In genomic region chr10:62402503-62402902, GRCh38 we compare ENCODE assay signal across 22 cellular contexts. TPM values are rescaled to one million over a fixed set of nuclear protein-coding genes. Genes with fewer than 3 reads are reported as not detected.
A peak's percentile ranks its signal among the peaks of the same experiment; 100 is the strongest.
DNase-seq lines count a peak whose midpoint lies in the region; ATAC-seq and TF ChIP-seq lines count a peak whose summit lies in the region.
"Had no signal": no experiment of that assay in that cellular context is flagged by ENCODE, and none has a peak within 500 bp of the region (broad histone marks: within the 10 kb centered on the region; RNA-seq: fewer than 3 reads in every experiment).

No MANE protein-coding gene starts in this region.

- TF ChIP-seq RAD21 in IMR-90 (IDR thresholded peaks at IDR 0.05; ENCODE audit: low read length), result no peak

- H3K4me3 Mint-ChIP-seq in activated CD8-positive, alpha-beta memory T cell treated with anti-CD3 and anti-CD28 coated beads, Interleukin-2, amount 10 ng/mL, durations not matched to agents 7 days and 5 days, result no peak overlapping the region
- H3K4me3 Mint-ChIP-seq: CD14-positive monocyte; CD4-positive, alpha-beta T cell; CD8-positive, alpha-beta memory T cell; GM23338; H9; HFFc6 had no signal

- intact Hi-C loops in IMR-90 (cut with micrococcal nuclease), result no loop called here

- no peaks in the 10 kb centered on the region for H4K20me1 ChIP-seq in IMR-90 (ENCODE audit: insufficient read depth, low read length)
- H4K20me1 ChIP-seq: BLaER1 treated with 17β-estradiol and CSF1 and Interleukin-3, amounts not matched to agents 10 nM and 100 nM had no signal

- DNase-seq in EH (ENCODE audit: low read depth) (peak; percentile 16), IMR-90 (peak; percentile 32), fibroblast of mammary gland (ENCODE audit: low read depth) (peak; percentile 30), superior temporal gyrus (ENCODE audit: extremely low spot score) (peak; percentile 63), A172 (ENCODE audit: low spot score) (no peak), HK-2 (ENCODE audit: unreplicated experiment) (no peak)
- no peak for DNase-seq in activated CD8-positive, alpha-beta memory T cell treated with anti-CD3 and anti-CD28 coated beads, Interleukin-2, amount 10 ng/mL, durations not matched to agents 7 days and 5 days
- DNase-seq: ACHN; AML-193; BE2C; CD4-positive, alpha-beta T cell; CD8-positive, alpha-beta memory T cell; DMS 273 treated with DMSO at 0.1 percent for 48 hours; DMS53; DMS79 treated with DMSO at 0.1 percent for 48 hours; H9; HFFc6 had no signal

- TF ChIP-seq CTCF in IMR-90 (conservative IDR thresholded peaks at IDR 0.05; ENCODE audit: low read depth, low read length) (no peak), fibroblast of mammary gland (conservative IDR thresholded peaks at IDR 0.05; ENCODE audit: control insufficient read depth, insufficient read depth, low read depth, low read length) (no peak)

- POLR2A ChIA-PET in IMR-90 (lab: Charles Lee; ENCODE audit: unreplicated experiment), result interaction anchor here (0.6 kb wide), 1 partner anchor 320 kb away, joined by 5 read pairs; no protein-coding TSS in a partner anchor

- no peak overlapping the region for H3K4me3 ChIP-seq in IMR-90 (ENCODE audit: insufficient read depth, low read depth, low read length)
- no peak overlapping the region for H3K4me3 ChIP-seq in fibroblast of mammary gland (ENCODE audit: control insufficient read depth, low read depth, low read length)
- H3K4me3 ChIP-seq: A549; BLaER1 treated with 17β-estradiol and CSF1 and Interleukin-3, amounts not matched to agents 10 nM and 100 nM; GM23338 had no signal

- no peaks in the 10 kb centered on the region for H3K4me1 Mint-ChIP-seq in activated CD8-positive, alpha-beta memory T cell treated with anti-CD3 and anti-CD28 coated beads, Interleukin-2, amount 10 ng/mL, durations not matched to agents 7 days and 5 days
- H3K4me1 Mint-ChIP-seq: CD14-positive monocyte; CD8-positive, alpha-beta memory T cell; GM23338; H9 had no signal

- H3K4ac ChIP-seq in IMR-90 (ENCODE audit: low read depth, low read length), result no peak overlapping the region

- H3K79me1 ChIP-seq in IMR-90 (ENCODE audit: low read depth in 1 of 2, low read length in 2 of 2), result no peaks in the 10 kb centered on the region

- ATAC-seq in IMR-90 (ENCODE audit: low read depth), result peak; percentile 44; the same call in 1 of the 2 replicates
- ATAC-seq in activated CD8-positive, alpha-beta memory T cell treated with anti-CD3 and anti-CD28 coated beads, Interleukin-2, amount 10 ng/mL, durations not matched to agents 7 days and 5 days, result no peak
- ATAC-seq: A549, GM23338 had no signal

- no peak overlapping the region for H4K5ac ChIP-seq in IMR-90 (ENCODE audit: low read depth, low read length)

- no peak overlapping the region for H3K9ac ChIP-seq in IMR-90 (ENCODE audit: low read depth, low read length)
- H3K9ac ChIP-seq: BLaER1 treated with 17β-estradiol and CSF1 and Interleukin-3, amounts not matched to agents 10 nM and 100 nM had no signal

- no peak overlapping the region for H3K18ac ChIP-seq in IMR-90 (ENCODE audit: low read depth, low read length)

- no peak overlapping the region for H3K23ac ChIP-seq in IMR-90 (ENCODE audit: low read depth, low read length)

- H4K8ac ChIP-seq in IMR-90 (ENCODE audit: low read depth in 2 of 2, low read length in 2 of 2), result no peak overlapping the region

- no peak overlapping the region for H3K14ac ChIP-seq in IMR-90 (replicated peaks; ENCODE audit: low read depth, low read length)

- BruUV-seq in IMR-90 (replicated peaks; lab: Mats Ljungman, UMichigan), result no TSS peak

- no peak overlapping the region for H3K4me2 ChIP-seq in IMR-90 (ENCODE audit: low read depth, low read length)
- H3K4me2 ChIP-seq: A549; BLaER1 treated with 17β-estradiol and CSF1 and Interleukin-3, amounts not matched to agents 10 nM and 100 nM; GM23338 had no signal

- TF ChIP-seq POLR2A in IMR-90 (IDR thresholded peaks at IDR 0.05; ENCODE audit: low read depth, low read length), result no peak

- H3K36me3 Mint-ChIP-seq in activated CD8-positive, alpha-beta memory T cell treated with anti-CD3 and anti-CD28 coated beads, Interleukin-2, amount 10 ng/mL, durations not matched to agents 7 days and 5 days, result peaks cover 2% of the 10 kb centered on the region
- H3K36me3 Mint-ChIP-seq: CD14-positive monocyte had no signal

- H3K4me1 ChIP-seq in IMR-90 (ENCODE audit: control insufficient read depth, insufficient read depth, low read length), result peaks cover 2% of the 10 kb centered on the region; the same call in 1 of the 2 replicates
- H3K4me1 ChIP-seq: A549, BE2C had no signal

- H4K91ac ChIP-seq in IMR-90 (ENCODE audit: insufficient read depth, low read depth, low read length), result no peak overlapping the region

- no peaks in the 10 kb centered on the region; the same call in 1 of the 2 replicates for H3K27me3 ChIP-seq in IMR-90 (ENCODE audit: control insufficient read depth, insufficient read depth, low read length)
- H3K27me3 ChIP-seq: BE2C; BLaER1 treated with 17β-estradiol and CSF1 and Interleukin-3, amounts not matched to agents 10 nM and 100 nM had no signal

- dilution Hi-C loops in IMR-90 (cut with HindIII; ENCODE audit: low sequenced_read_pairs, unreplicated experiment), result no loop called here

- CTCF ChIA-PET in IMR-90 (lab: Yijun Ruan, JAX), result no interaction called here
- CTCF ChIA-PET in activated CD8-positive, alpha-beta memory T cell treated with anti-CD3 and anti-CD28 coated beads, Interleukin-2, amount 10 ng/mL, durations not matched to agents 7 days and 5 days (lab: Charles Lee), result no interaction called here

- no peaks in the 10 kb centered on the region for H3K9me1 ChIP-seq in IMR-90 (ENCODE audit: insufficient read depth, low read length)

- H2BK15ac ChIP-seq in IMR-90 (ENCODE audit: low read depth, low read length), result no peak overlapping the region

- peaks cover 4% of the 10 kb centered on the region for H3K9me3 Mint-ChIP-seq in activated CD8-positive, alpha-beta memory T cell treated with anti-CD3 and anti-CD28 coated beads, Interleukin-2, amount 10 ng/mL, durations not matched to agents 7 days and 5 days (ENCODE audit: low read depth)
- H3K9me3 Mint-ChIP-seq: GM23338 had no signal

- H2AK9ac ChIP-seq in IMR-90 (replicated peaks; ENCODE audit: low read depth, low read length, poor library complexity), result no peak overlapping the region

- peaks cover 11% of the 10 kb centered on the region for H3K27me3 Mint-ChIP-seq in activated CD8-positive, alpha-beta memory T cell treated with anti-CD3 and anti-CD28 coated beads, Interleukin-2, amount 10 ng/mL, durations not matched to agents 7 days and 5 days

- no peak overlapping the region for H2BK120ac ChIP-seq in IMR-90 (ENCODE audit: low read depth, low read length)

- no peak overlapping the region for H2BK5ac ChIP-seq in IMR-90 (ENCODE audit: low read depth, low read length, poor library complexity, severe bottlenecking)

- H3K36me3 ChIP-seq in IMR-90 (ENCODE audit: control insufficient read depth, insufficient read depth, low read length), result no peaks in the 10 kb centered on the region
- H3K36me3 ChIP-seq: BE2C; BLaER1 treated with 17β-estradiol and CSF1 and Interleukin-3, amounts not matched to agents 10 nM and 100 nM had no signal

- H3K9me3 ChIP-seq in IMR-90 (ENCODE audit: control insufficient read depth, insufficient read depth, low read length), result peaks cover 5% of the 10 kb centered on the region
- H3K9me3 ChIP-seq: BE2C had no signal

- no peak overlapping the region for H2BK20ac ChIP-seq in IMR-90 (ENCODE audit: low read depth, low read length)

- H2AK5ac ChIP-seq in IMR-90 (ENCODE audit: low read depth, low read length), result no peak overlapping the region

- H3K27ac ChIP-seq in IMR-90 (ENCODE audit: insufficient read depth, low read length), result no peak overlapping the region
- H3K27ac ChIP-seq: 22Rv1; A549; BLaER1 treated with 17β-estradiol and CSF1 and Interleukin-3, amounts not matched to agents 10 nM and 100 nM had no signal

- no peak overlapping the region for H3K27ac Mint-ChIP-seq in activated CD8-positive, alpha-beta memory T cell treated with anti-CD3 and anti-CD28 coated beads, Interleukin-2, amount 10 ng/mL, durations not matched to agents 7 days and 5 days
- H3K27ac Mint-ChIP-seq: CD14-positive monocyte; CD4-positive, alpha-beta T cell; CD8-positive, alpha-beta memory T cell; GM23338; H9; HFFc6 had no signal

- H2AFZ ChIP-seq in IMR-90 (replicated peaks; ENCODE audit: low read length, poor library complexity), result no peak overlapping the region
- H2AFZ ChIP-seq: GM23338 had no signal

- no peak overlapping the region for H3K56ac ChIP-seq in IMR-90 (ENCODE audit: extremely low read depth, insufficient read depth, low read length)

- in situ Hi-C loops in IMR-90 (cut with MboI; ENCODE audit: low sequenced_read_pairs), result no loop called here

TF ChIP-seq in IMR-90, 13 proteins besides CTCF, POLR2A, EP300 and RAD21 (continues in another document):
- TF ChIP-seq, protein P1, sequence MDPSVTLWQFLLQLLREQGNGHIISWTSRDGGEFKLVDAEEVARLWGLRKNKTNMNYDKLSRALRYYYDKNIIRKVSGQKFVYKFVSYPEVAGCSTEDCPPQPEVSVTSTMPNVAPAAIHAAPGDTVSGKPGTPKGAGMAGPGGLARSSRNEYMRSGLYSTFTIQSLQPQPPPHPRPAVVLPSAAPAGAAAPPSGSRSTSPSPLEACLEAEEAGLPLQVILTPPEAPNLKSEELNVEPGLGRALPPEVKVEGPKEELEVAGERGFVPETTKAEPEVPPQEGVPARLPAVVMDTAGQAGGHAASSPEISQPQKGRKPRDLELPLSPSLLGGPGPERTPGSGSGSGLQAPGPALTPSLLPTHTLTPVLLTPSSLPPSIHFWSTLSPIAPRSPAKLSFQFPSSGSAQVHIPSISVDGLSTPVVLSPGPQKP (IDR thresholded peaks at IDR 0.05; ENCODE audit: borderline replicate concordance, low read depth, low read length), result no peak
- TF ChIP-seq MAFK (IDR thresholded peaks at IDR 0.05; ENCODE audit: low read depth, low read length) (no peak), BHLHE40 (IDR thresholded peaks at IDR 0.05; ENCODE audit: low read depth, low read length) (no peak), SMC3 (IDR thresholded peaks at IDR 0.05; ENCODE audit: low read depth, low read length) (no peak), NFE2L2 (IDR thresholded peaks at IDR 0.05; ENCODE audit: low read depth, low read length) (no peak)
- TF ChIP-seq, protein P2, sequence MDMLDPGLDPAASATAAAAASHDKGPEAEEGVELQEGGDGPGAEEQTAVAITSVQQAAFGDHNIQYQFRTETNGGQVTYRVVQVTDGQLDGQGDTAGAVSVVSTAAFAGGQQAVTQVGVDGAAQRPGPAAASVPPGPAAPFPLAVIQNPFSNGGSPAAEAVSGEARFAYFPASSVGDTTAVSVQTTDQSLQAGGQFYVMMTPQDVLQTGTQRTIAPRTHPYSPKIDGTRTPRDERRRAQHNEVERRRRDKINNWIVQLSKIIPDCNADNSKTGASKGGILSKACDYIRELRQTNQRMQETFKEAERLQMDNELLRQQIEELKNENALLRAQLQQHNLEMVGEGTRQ (IDR thresholded peaks at IDR 0.05; ENCODE audit: low read depth, low read length), result no peak

RNA-seq across cellular contexts. Expression of gene ZNF365, which starts 28.3 kb away (rescaled TPM):
- 2.5 and 3.2 TPM in 2 replicates for total RNA-seq in IMR-90 (2012; rRNA removed)
- polyA plus RNA-seq in IMR-90 (2012; rRNA removed), result 1.0 and 1.2 TPM in 2 replicates
- 0.46 and 0.80 TPM in 2 replicates for polyA plus RNA-seq in IMR-90 (2012; cell fraction: cytosol; rRNA removed)
- 0.41 and 1.0 TPM in 2 replicates for polyA plus RNA-seq in IMR-90 (2012; cell fraction: nucleus; rRNA removed; ENCODE audit: low replicate concordance)
- total RNA-seq in A172 (2014; rRNA removed; shearing (Covaris generic)), result 10.8 and 11.0 TPM in 2 replicates
- not detected for total RNA-seq in activated CD8-positive, alpha-beta memory T cell treated with anti-CD3 and anti-CD28 coated beads, Interleukin-2, amount 10 ng/mL, durations not matched to agents 7 days and 5 days
- polyA plus RNA-seq: CD14-positive monocyte had no signal

Comparison
In these comparisons a context has a peak if more than half of its experiments do, and no peak if none do; other contexts are left out.
1. DNase-seq: peak in EH (single experiment), IMR-90 (single experiment), fibroblast of mammary gland (single experiment) and superior temporal gyrus (single experiment); none in A172 (single experiment), activated CD8-positive, alpha-beta memory T cell treated with anti-CD3 and anti-CD28 coated beads, Interleukin-2, amount 10 ng/mL, durations not matched to agents 7 days and 5 days (single experiment) and HK-2 (single experiment).